8 cellular contexts compared by ENCODE assay signal in the genomic region with DNA sequence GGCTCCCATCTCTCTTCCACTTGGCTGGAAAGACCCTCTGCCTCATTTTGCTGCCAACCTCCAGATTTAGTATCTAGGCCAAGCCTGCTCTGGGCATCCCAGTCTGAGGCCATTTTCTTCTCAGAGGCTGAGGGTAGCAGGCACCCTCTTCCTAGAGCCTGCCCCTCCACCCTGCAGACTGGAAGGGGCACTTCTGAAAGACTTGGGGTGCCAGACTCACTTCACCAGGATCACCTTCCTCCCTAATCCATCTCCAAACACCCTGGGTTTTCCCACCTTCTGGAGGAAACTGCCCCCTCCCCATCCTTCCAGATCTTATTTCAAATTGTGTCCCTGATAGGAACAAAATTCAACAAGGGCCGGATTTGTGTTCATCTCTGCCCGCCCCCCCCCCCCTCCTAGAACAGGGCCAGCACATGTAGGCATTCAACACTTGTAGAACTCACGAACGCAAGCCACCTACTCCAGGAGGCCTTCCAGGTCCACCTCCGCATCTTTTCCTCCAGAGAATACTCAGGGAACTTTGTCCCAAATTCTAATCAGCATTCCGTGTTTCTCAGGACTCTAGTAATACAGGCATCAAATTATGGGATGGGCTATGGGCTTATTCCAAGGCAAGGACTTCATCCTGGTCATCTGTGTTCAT. TPM values are rescaled to one million over a fixed set of nuclear protein-coding genes. Genes with fewer than 3 reads are reported as not detected.
DNase-seq lines count a peak whose midpoint lies in the region; ATAC-seq and TF ChIP-seq lines count a peak whose summit lies in the region.

No MANE protein-coding gene starts in this region.

- peaks cover 42% of the 10 kb centered on the region for H3K4me1 Mint-ChIP-seq in activated naive CD8-positive, alpha-beta T cell treated with anti-CD3 and anti-CD28 coated beads, Interleukin-2, amount 50 U/mL, for 24 hours

- DNase-seq in left ventricle myocardium inferior (no peak), Right ventricle myocardium inferior (ENCODE audit: missing footprints) (no peak), right lobe of liver (no peak), GM13976 (ENCODE audit: low spot score) (no peak), left colon (no peak)
- DNase-seq in activated naive CD8-positive, alpha-beta T cell treated with anti-CD3 and anti-CD28 coated beads, Interleukin-2, amount 50 U/mL, for 24 hours, result peak; percentile 15

- intact Hi-C loops in left ventricle myocardium inferior (cut with micrococcal nuclease) (loop anchor here (5.0 kb wide), 1 partner anchor 76 kb away; no protein-coding TSS in a partner anchor), Right ventricle myocardium inferior (cut with DNase I) (no loop called here), right lobe of liver (cut with DNase I) (loop anchor here in 1 of 2 donors (5.0 kb wide), 1 partner anchor 76 kb away; no protein-coding TSS in a partner anchor), left colon (cut with DNase I, micrococcal nuclease) (no loop called here)

- TF ChIP-seq CTCF in left ventricle myocardium inferior (IDR thresholded peaks at IDR 0.05; ENCODE audit: borderline replicate concordance) (no peak), right lobe of liver (IDR thresholded peaks at IDR 0.05) (no peak), GM13976 (IDR thresholded peaks at IDR 0.05; ENCODE audit: borderline replicate concordance, control extremely low read depth, extremely low read depth, insufficient read depth, missing control alignments) (no peak)

- H3K27ac Mint-ChIP-seq in activated naive CD8-positive, alpha-beta T cell treated with anti-CD3 and anti-CD28 coated beads, Interleukin-2, amount 50 U/mL, for 24 hours, result peak overlapping the region; percentile 92

- H3K27ac ChIP-seq in left ventricle myocardium inferior (replicated peaks), result peak overlapping the region; percentile 90
- H3K27ac ChIP-seq in right lobe of liver, result peak overlapping the region; percentile 81 to 84 (median 82)
- H3K27ac ChIP-seq in thymus (ENCODE audit: low read depth), result peak overlapping the region; percentile 89

- H3K9me3 Mint-ChIP-seq in activated naive CD8-positive, alpha-beta T cell treated with anti-CD3 and anti-CD28 coated beads, Interleukin-2, amount 50 U/mL, for 24 hours, result no peaks in the 10 kb centered on the region

- peaks cover 13% of the 10 kb centered on the region for H3K36me3 Mint-ChIP-seq in activated naive CD8-positive, alpha-beta T cell treated with anti-CD3 and anti-CD28 coated beads, Interleukin-2, amount 50 U/mL, for 24 hours (ENCODE audit: low read depth)

- H3K27me3 Mint-ChIP-seq in activated naive CD8-positive, alpha-beta T cell treated with anti-CD3 and anti-CD28 coated beads, Interleukin-2, amount 50 U/mL, for 24 hours, result no peaks in the 10 kb centered on the region

- peak overlapping the region; percentile 94 for H3K4me3 Mint-ChIP-seq in activated naive CD8-positive, alpha-beta T cell treated with anti-CD3 and anti-CD28 coated beads, Interleukin-2, amount 50 U/mL, for 24 hours

- ATAC-seq in Right ventricle myocardium inferior, result no peak
- no peak for ATAC-seq in activated naive CD8-positive, alpha-beta T cell treated with anti-CD3 and anti-CD28 coated beads, Interleukin-2, amount 50 U/mL, for 24 hours
- no peak for ATAC-seq in right lobe of liver
- no peak for ATAC-seq in GM19452 (IDR thresholded peaks at IDR 0.05; ENCODE audit: unreplicated experiment)
- no peak for ATAC-seq in left colon

- TF ChIP-seq POLR2A in right lobe of liver (IDR thresholded peaks at IDR 0.05), result no peak

- 4% methylated on average over 5 of the region's 6 CpGs for WGBS in right lobe of liver (ENCODE audit: insufficient coverage, low coverage, low lambda C conversion rate, missing lambda C conversion rate)
- WGBS in thymus, result 9% methylated on average over 6 of the region's 6 CpGs

- in situ Hi-C loops in GM13976 (cut with MboI; ENCODE audit: low sequenced_read_pairs, unreplicated experiment), result loop anchor here (5.0 kb wide), 1 partner anchor 76 kb away; no protein-coding TSS in a partner anchor

- H3K4me1 ChIP-seq in left ventricle myocardium inferior, result peaks cover 40% of the 10 kb centered on the region
- peaks cover 0 to 29% (median 3%) of the 10 kb centered on the region in 4 donors for H3K4me1 ChIP-seq in right lobe of liver
- peaks cover 8% of the 10 kb centered on the region for H3K4me1 ChIP-seq in thymus (ENCODE audit: control insufficient read depth, insufficient read depth, low read length)

- H3K27me3 ChIP-seq in left ventricle myocardium inferior (ENCODE audit: low read depth) (peaks cover 8% of the 10 kb centered on the region), right lobe of liver (no peaks in the 10 kb centered on the region), thymus (ENCODE audit: control insufficient read depth, insufficient read depth) (no peaks in the 10 kb centered on the region)

- H3K4me3 ChIP-seq in left ventricle myocardium inferior (peak overlapping the region; percentile 85), right lobe of liver (peak overlapping the region; percentile 60 to 93 (median 75)), thymus (ENCODE audit: low read length) (peak overlapping the region; percentile 76)

- no peaks in the 10 kb centered on the region for H3K9me3 ChIP-seq in left ventricle myocardium inferior (replicated peaks)
- no peaks in the 10 kb centered on the region for H3K9me3 ChIP-seq in right lobe of liver
- H3K9me3 ChIP-seq in thymus (ENCODE audit: control insufficient read depth), result no peaks in the 10 kb centered on the region

- no peaks in the 10 kb centered on the region for H3K36me3 ChIP-seq in left ventricle myocardium inferior
- peaks cover 0 to 4% (median 0%) of the 10 kb centered on the region in 4 donors for H3K36me3 ChIP-seq in right lobe of liver
- H3K36me3 ChIP-seq in thymus (ENCODE audit: control insufficient read depth, insufficient read depth), result no peaks in the 10 kb centered on the region

RNA-seq across cellular contexts. Expression of gene UBE2L6, which starts 0.8 kb away (rescaled TPM):
- 19.0 TPM for total RNA-seq in left ventricle myocardium inferior
- total RNA-seq in Right ventricle myocardium inferior, result 19.2 TPM
- total RNA-seq in right lobe of liver, result 100 to 1,000 TPM in 1 of 6 experiments, 10 to 100 TPM in 5; 36.6 to 124 (median 58.6) TPM
- polyA plus RNA-seq in thymus, result 98.7 TPM
- 10 to 100 TPM; 27.6 to 47.2 TPM for total RNA-seq in left colon

RNA-seq across cellular contexts. Expression of gene SMTNL1, which starts 29.3 kb away (rescaled TPM):
- total RNA-seq in left ventricle myocardium inferior (not detected), Right ventricle myocardium inferior (not detected), right lobe of liver (not detected), left colon (not detected)
- polyA plus RNA-seq in thymus, result 0.05 TPM

RNA-seq across cellular contexts. Expression of gene SERPING1, which starts 30.8 kb away (rescaled TPM):
- total RNA-seq in left ventricle myocardium inferior, result 94.6 TPM
- 157 TPM for total RNA-seq in Right ventricle myocardium inferior
- 1,000 to 10,000 TPM; 1,903 to 2,571 (median 2,194) TPM for total RNA-seq in right lobe of liver
- 164 TPM for polyA plus RNA-seq in thymus
- 10 to 100 TPM; 34.6 to 78.6 TPM for total RNA-seq in left colon

RNA-seq across cellular contexts. Expression of gene TIMM10, which starts 36.1 kb away (rescaled TPM):
- total RNA-seq in left ventricle myocardium inferior, result 61.0 TPM
- 58.1 TPM for total RNA-seq in Right ventricle myocardium inferior
- 10 to 100 TPM; 19.6 to 48.5 (median 39.0) TPM for total RNA-seq in right lobe of liver
- 49.3 TPM for polyA plus RNA-seq in thymus
- 10 to 100 TPM; 28.6 to 47.4 TPM for total RNA-seq in left colon

RNA-seq across cellular contexts. Expression of gene SLC43A1, which starts 51.2 kb away (rescaled TPM):
- total RNA-seq in left ventricle myocardium inferior (4.3 TPM), Right ventricle myocardium inferior (6.4 TPM), right lobe of liver (100 to 1,000 TPM in 3 of 6 experiments, 10 to 100 TPM in 3; 38.9 to 173 (median 106) TPM), left colon (1 to 10 TPM; 7.1 to 9.6 TPM)
- 5.1 TPM for polyA plus RNA-seq in thymus

Comparison
In these comparisons a context has a peak if more than half of its experiments do, and no peak if none do; other contexts are left out.
1. RNA of gene SERPING1, which starts 30.8 kb away (total RNA-seq): 1,903 to 2,571 TPM in right lobe of liver; 157 TPM in Right ventricle myocardium inferior (single experiment), 94.6 TPM in left ventricle myocardium inferior (single experiment) and 34.6 to 78.6 TPM in left colon; every median in the first group is over 10 times any median in the second.
2. Peak in every context shown above with its lines, with median percentiles within 50 percentile points of each other: H3K27ac ChIP-seq and H3K4me3 ChIP-seq.